Comparison of ENCODE assay signal across 8 cellular contexts in genomic region chr11:65506316-65506769, GRCh38. TPM values are rescaled to one million over a fixed set of nuclear protein-coding genes. Genes with fewer than 3 reads are reported as not detected.
A peak's percentile ranks its signal among the peaks of the same experiment; 100 is the strongest.
DNase-seq lines count a peak whose midpoint lies in the region; ATAC-seq and TF ChIP-seq lines count a peak whose summit lies in the region.

No MANE protein-coding gene starts in this region.

- peak overlapping the region; percentile 99 for H3K27ac ChIP-seq in RWPE2 (ENCODE audit: poor library complexity, severe bottlenecking)
- H3K27ac ChIP-seq in stomach smooth muscle (ENCODE audit: low read length) = peak overlapping the region; percentile 100

- peak overlapping the region; percentile 98 to 99 for H3K9ac ChIP-seq in stomach smooth muscle (ENCODE audit: low read length in 2 of 2)

- no peaks in the 10 kb centered on the region for H3K4me1 ChIP-seq in RWPE2 (ENCODE audit: insufficient read depth, poor library complexity, severe bottlenecking)
- peaks cover 32% of the 10 kb centered on the region for H3K4me1 ChIP-seq in stomach smooth muscle (ENCODE audit: control insufficient read depth, insufficient read depth, low read length)

- DNase-seq in NCI-H446 treated with DMSO at 0.1 percent for 48 hours (lab: John Stamatoyannopoulos, UW) (peak; percentile 54), NCI-H446 (lab: John Stamatoyannopoulos, UW) (no peak), RWPE2 (ENCODE audit: low spot score) (no peak), fibroblast of the aortic adventitia (ENCODE audit: low read depth) (peak; percentile 69), hepatic stellate cell (ENCODE audit: low spot score) (no peak), EL (no peak)

- no peaks in the 10 kb centered on the region for H3K27me3 ChIP-seq in RWPE2 (ENCODE audit: insufficient read depth, poor library complexity, severe bottlenecking)
- H3K27me3 ChIP-seq in stomach smooth muscle (ENCODE audit: control insufficient read depth in 1 of 2, insufficient read depth in 2 of 2, low read length in 2 of 2) = no peaks in the 10 kb centered on the region

- peak overlapping the region; percentile 70 for H3K4me3 ChIP-seq in RWPE2 (ENCODE audit: severe bottlenecking)
- peak overlapping the region; percentile 99 for H3K4me3 ChIP-seq in fibroblast of the aortic adventitia (ENCODE audit: low read depth, low read length)
- H3K4me3 ChIP-seq in stomach smooth muscle (ENCODE audit: low read length in 2 of 2) = peak overlapping the region; percentile 91 to 97

- no peak for TF ChIP-seq CTCF in RWPE2 (IDR thresholded peaks at IDR 0.05; ENCODE audit: poor library complexity, severe bottlenecking)
- no peak for TF ChIP-seq CTCF in fibroblast of the aortic adventitia (IDR thresholded peaks at IDR 0.05; ENCODE audit: insufficient read depth, low read length)

- H3K9me3 ChIP-seq in RWPE2 (ENCODE audit: severe bottlenecking) = no peaks in the 10 kb centered on the region
- no peaks in the 10 kb centered on the region for H3K9me3 ChIP-seq in stomach smooth muscle (ENCODE audit: control insufficient read depth in 2 of 2, low read length in 2 of 2)

- ATAC-seq in RWPE2 (ENCODE audit: low read depth) (no peak), HG02970 (IDR thresholded peaks at IDR 0.05; ENCODE audit: low FRiP score, unreplicated experiment) (no peak)

- H3K36me3 ChIP-seq in RWPE2 (ENCODE audit: low read depth) (peaks cover 51% of the 10 kb centered on the region), stomach smooth muscle (ENCODE audit: control insufficient read depth in 2 of 2, insufficient read depth in 2 of 2, low read length in 2 of 2) (peaks cover 42 to 51% of the 10 kb centered on the region in 2 donors)

RNA-seq across cellular contexts. Expression of gene MALAT1, which starts 7.5 kb away (rescaled TPM):
- 10,787 and 27,374 TPM in 2 replicates for total RNA-seq in fibroblast of the aortic adventitia (ENCODE audit: low replicate concordance)

RNA-seq across cellular contexts. Expression of gene SCYL1, which starts 18.5 kb away (rescaled TPM):
- 32.1 and 76.8 TPM in 2 replicates for total RNA-seq in fibroblast of the aortic adventitia (ENCODE audit: low replicate concordance)

RNA-seq across cellular contexts. Expression of gene LTBP3, which starts 51.8 kb away (rescaled TPM):
- total RNA-seq in fibroblast of the aortic adventitia (ENCODE audit: low replicate concordance) = 47.3 and 147 TPM in 2 replicates

Comparison
In these comparisons a context has a peak if more than half of its experiments do, and no peak if none do; other contexts are left out.
1. DNase-seq: peak in NCI-H446 treated with DMSO at 0.1 percent for 48 hours (single experiment) and fibroblast of the aortic adventitia (single experiment); none in NCI-H446 (0 of 2), RWPE2 (single experiment), hepatic stellate cell (single experiment) and EL (single experiment).
2. Peak in every context shown above with its lines, with median percentiles within 50 percentile points of each other: H3K4me3 ChIP-seq.